8 cellular contexts compared by ENCODE assay signal in the genomic region with DNA sequence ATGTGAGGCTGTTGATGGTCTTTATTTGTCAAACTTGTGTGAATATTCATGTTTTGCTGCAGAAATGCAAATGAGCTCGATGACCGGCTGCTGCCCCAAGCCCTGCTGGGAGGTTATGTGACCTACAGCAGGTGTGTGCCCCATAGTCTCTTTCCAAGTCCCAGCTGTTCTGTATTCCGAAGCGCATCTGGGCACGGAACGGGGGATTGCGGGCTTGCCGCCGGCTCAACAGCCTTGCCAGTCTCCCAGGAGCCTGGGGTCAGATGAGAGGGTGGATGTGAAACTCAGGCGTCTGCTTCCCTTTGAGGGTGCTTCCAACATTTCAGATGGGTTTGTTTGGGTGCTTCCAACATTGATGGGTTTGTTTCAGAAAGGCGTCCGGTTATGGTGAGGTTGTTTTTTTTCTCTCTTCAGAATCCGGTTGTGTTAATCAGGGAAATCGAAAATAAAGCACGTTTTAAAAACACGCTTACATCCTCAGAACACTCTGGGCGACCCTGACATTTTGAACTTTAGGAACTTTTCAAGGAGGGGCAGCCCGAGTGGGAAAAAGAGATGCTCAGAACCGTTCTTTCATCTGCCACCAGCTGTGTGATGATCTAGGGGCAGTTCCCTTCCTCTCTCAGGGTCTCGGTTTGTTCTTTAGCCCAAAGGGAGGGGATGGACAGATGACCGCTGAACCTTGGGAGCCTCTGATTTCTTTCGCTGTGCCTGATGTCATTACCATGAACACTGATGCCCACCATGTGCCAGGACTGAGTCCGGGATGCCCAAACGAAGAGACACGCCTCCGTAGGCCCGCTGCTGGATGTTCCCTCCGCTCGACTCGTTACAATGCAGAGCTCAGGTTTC. TPM values are rescaled to one million over a fixed set of nuclear protein-coding genes. Genes with fewer than 3 reads are reported as not detected.
DNase-seq lines count a peak whose midpoint lies in the region; ATAC-seq and TF ChIP-seq lines count a peak whose summit lies in the region.

No MANE protein-coding gene starts in this region.

- H3K36me3 Mint-ChIP-seq in dendritic cell treated with granulocyte-macrophage colony-stimulating factor and Interleukin-4, amounts not matched to agents 40 ng/mL and 50 ng/mL, for 4 days (ENCODE audit: low read depth): no peaks in the 10 kb centered on the region
- no peaks in the 10 kb centered on the region for H3K36me3 Mint-ChIP-seq in osteocyte (ENCODE audit: unreplicated experiment)

- H3K9me3 ChIP-seq in DOHH2 (ENCODE audit: control insufficient read depth, insufficient read depth, low read length): no peaks in the 10 kb centered on the region
- no peaks in the 10 kb centered on the region for H3K9me3 ChIP-seq in HAP-1

- H3K27ac ChIP-seq in DOHH2 (ENCODE audit: low read depth, low read length): no peak overlapping the region

- no peaks in the 10 kb centered on the region for H3K79me2 ChIP-seq in DOHH2 (ENCODE audit: control insufficient read depth, low read length)

- no peak overlapping the region for H3K27ac Mint-ChIP-seq in dendritic cell treated with granulocyte-macrophage colony-stimulating factor and Interleukin-4, amounts not matched to agents 40 ng/mL and 50 ng/mL, for 4 days
- H3K27ac Mint-ChIP-seq in osteocyte (ENCODE audit: unreplicated experiment): no peak overlapping the region

- H3K4me1 Mint-ChIP-seq in dendritic cell treated with granulocyte-macrophage colony-stimulating factor and Interleukin-4, amounts not matched to agents 40 ng/mL and 50 ng/mL, for 4 days (ENCODE audit: low read depth): peaks cover 46% of the 10 kb centered on the region
- peaks cover 27% of the 10 kb centered on the region for H3K4me1 Mint-ChIP-seq in osteocyte (ENCODE audit: unreplicated experiment)

- H4K20me1 ChIP-seq in DOHH2 (ENCODE audit: control insufficient read depth, insufficient read depth, low read depth, low read length): no peaks in the 10 kb centered on the region

- in situ Hi-C loops in HAP-1 (cut with MboI; ENCODE audit: low sequenced_read_pairs): no loop called here

- H3K27me3 Mint-ChIP-seq in dendritic cell treated with granulocyte-macrophage colony-stimulating factor and Interleukin-4, amounts not matched to agents 40 ng/mL and 50 ng/mL, for 4 days: peaks cover 88% of the 10 kb centered on the region
- peaks cover 44% of the 10 kb centered on the region for H3K27me3 Mint-ChIP-seq in osteocyte (ENCODE audit: unreplicated experiment)

- DNase-seq in NCI-H1105 (lab: John Stamatoyannopoulos, UW): peak; percentile 42
- DNase-seq in osteocyte (ENCODE audit: extremely low spot score, unreplicated experiment): no peak
- DNase-seq in COLO829 (ENCODE audit: low spot score): no peak
- no peak for DNase-seq in HAP-1 (ENCODE audit: low spot score in 2 of 2)

- H3K9me3 Mint-ChIP-seq in dendritic cell treated with granulocyte-macrophage colony-stimulating factor and Interleukin-4, amounts not matched to agents 40 ng/mL and 50 ng/mL, for 4 days: no peaks in the 10 kb centered on the region
- no peaks in the 10 kb centered on the region for H3K9me3 Mint-ChIP-seq in osteocyte (ENCODE audit: unreplicated experiment)

- intact Hi-C loops in dendritic cell treated with granulocyte-macrophage colony-stimulating factor and Interleukin-4, amounts not matched to agents 40 ng/mL and 50 ng/mL, for 4 days (cut with micrococcal nuclease): loop anchor here (10.0 kb wide), 1 partner anchor 135 kb away; no protein-coding TSS in a partner anchor

- peak overlapping the region; percentile 63 for H3K4me3 ChIP-seq in DOHH2 (ENCODE audit: low read length)
- no peak overlapping the region for H3K4me3 ChIP-seq in HAP-1

- H3K36me3 ChIP-seq in DOHH2 (ENCODE audit: control insufficient read depth, low read length) (no peaks in the 10 kb centered on the region), HAP-1 (replicated peaks) (no peaks in the 10 kb centered on the region)

- H3K9me2 ChIP-seq in DOHH2 (replicated peaks; ENCODE audit: control insufficient read depth, low read length): no peaks in the 10 kb centered on the region

- ATAC-seq in GM21515 (IDR thresholded peaks at IDR 0.05; ENCODE audit: unreplicated experiment) (no peak), GM18858 (IDR thresholded peaks at IDR 0.05; ENCODE audit: unreplicated experiment) (no peak)

- no peak for TF ChIP-seq CTCF in DOHH2 (IDR thresholded peaks at IDR 0.05; ENCODE audit: low read depth, low read length, poor library complexity, severe bottlenecking)
- TF ChIP-seq CTCF in osteocyte (IDR thresholded peaks at IDR 0.05): no peak

- peak overlapping the region; percentile 54 for H3K4me3 Mint-ChIP-seq in dendritic cell treated with granulocyte-macrophage colony-stimulating factor and Interleukin-4, amounts not matched to agents 40 ng/mL and 50 ng/mL, for 4 days
- H3K4me3 Mint-ChIP-seq in osteocyte (ENCODE audit: unreplicated experiment): peak overlapping the region; percentile 43

- peaks cover 19% of the 10 kb centered on the region for H3F3A ChIP-seq in DOHH2 (ENCODE audit: control insufficient read depth, insufficient read depth)

- H3K4me2 ChIP-seq in DOHH2 (ENCODE audit: low read length): peak overlapping the region; percentile 65

- H3K4me1 ChIP-seq in DOHH2 (ENCODE audit: control insufficient read depth, low read length) (peaks cover 72% of the 10 kb centered on the region), HAP-1 (no peaks in the 10 kb centered on the region; the same call in 1 of the 2 replicates)

- peaks cover 42% of the 10 kb centered on the region for H3K27me3 ChIP-seq in DOHH2 (ENCODE audit: control insufficient read depth, low read length)
- H3K27me3 ChIP-seq in HAP-1 (ENCODE audit: low read depth): no peaks in the 10 kb centered on the region

RNA-seq across cellular contexts. Expression of gene AMZ2, which starts 47.8 kb away (rescaled TPM):
- 66.5 and 69.8 TPM in 2 replicates for total RNA-seq in osteocyte
